28 cellular contexts compared by ENCODE assay signal in the genomic region with DNA sequence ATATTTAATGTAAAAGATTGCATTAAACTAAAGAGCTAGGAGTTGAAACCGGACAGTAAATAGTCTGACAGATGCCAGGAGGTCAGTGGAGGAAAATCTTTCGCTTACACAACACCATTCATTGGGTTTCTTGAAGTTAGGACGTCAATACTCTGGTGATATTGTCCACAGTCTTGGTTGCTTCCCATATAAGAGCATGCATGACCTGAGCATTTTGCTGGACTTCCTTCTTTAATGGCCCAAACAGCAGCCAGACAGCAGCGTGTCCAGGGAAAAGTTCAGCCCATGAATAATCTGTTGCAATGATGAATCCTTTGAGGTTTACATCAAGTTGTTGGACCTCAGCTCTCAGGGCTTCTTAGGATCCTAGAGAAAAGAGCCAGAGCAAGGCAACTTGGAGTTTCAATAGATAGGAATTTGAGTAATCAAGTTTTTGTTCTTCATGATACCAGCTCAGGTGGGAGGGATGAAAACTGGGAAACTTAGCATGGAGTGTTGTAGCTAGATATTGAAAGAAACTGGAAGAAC.
DNase-seq lines count a peak whose midpoint lies in the region; ATAC-seq lines count a peak whose summit lies in the region.
"Had no signal": no experiment of that assay in that cellular context is flagged by ENCODE, and none has a peak within 500 bp of the region (broad histone marks: within the 10 kb centered on the region; RNA-seq: fewer than 3 reads in every experiment).

No MANE protein-coding gene starts in this region.

- no peak overlapping the region for H2BK12ac ChIP-seq in trophoblast cell (ENCODE audit: low read length)

- in situ Hi-C loops in HAP-1 (cut with MboI; ENCODE audit: low sequenced_read_pairs), result no loop called here

- no peaks in the 10 kb centered on the region for H3K4me1 ChIP-seq in right cardiac atrium (ENCODE audit: control insufficient read depth, insufficient read depth, low read length)
- H3K4me1 ChIP-seq in trophoblast cell (ENCODE audit: control insufficient read depth in 1 of 2, insufficient read depth in 2 of 2, low read length in 2 of 2), result no peaks in the 10 kb centered on the region
- H3K4me1 ChIP-seq in HAP-1, result no peaks in the 10 kb centered on the region

- H3K36me3 ChIP-seq in trophoblast cell (ENCODE audit: control insufficient read depth in 1 of 2, insufficient read depth in 2 of 2, low read length in 2 of 2) (no peaks in the 10 kb centered on the region), HAP-1 (replicated peaks) (no peaks in the 10 kb centered on the region)

- POLR2A ChIA-PET in activated CD4-positive, alpha-beta T cell treated with anti-CD3 and anti-CD28 coated beads, Interleukin-2, amount 10 ng/mL, durations not matched to agents 7 days and 5 days (lab: Charles Lee), result no interaction called here
- POLR2A ChIA-PET in activated CD4-positive, alpha-beta memory T cell treated with anti-CD3 and anti-CD28 coated beads for 36 hours (lab: Charles Lee), result interaction anchor here (0.6 kb wide), 1 partner anchor 189 kb away, joined by 4 read pairs; no protein-coding TSS in a partner anchor

- H2AFZ ChIP-seq in trophoblast cell (ENCODE audit: insufficient read depth, low read length, poor library complexity), result no peak overlapping the region
- H2AFZ ChIP-seq: GM23338, PC-9 had no signal

- no peak overlapping the region for H3K27ac Mint-ChIP-seq in activated CD4-positive, alpha-beta T cell treated with anti-CD3 and anti-CD28 coated beads, Interleukin-2, amount 10 ng/mL, durations not matched to agents 7 days and 5 days
- H3K27ac Mint-ChIP-seq in activated CD4-positive, alpha-beta memory T cell treated with anti-CD3 and anti-CD28 coated beads for 36 hours, result no peak overlapping the region
- H3K27ac Mint-ChIP-seq: CD8-positive, alpha-beta memory T cell; GM23338; H9; HFFc6; IgD-negative memory B cell had no signal

- no peak overlapping the region for H3K4me3 Mint-ChIP-seq in activated CD4-positive, alpha-beta T cell treated with anti-CD3 and anti-CD28 coated beads, Interleukin-2, amount 10 ng/mL, durations not matched to agents 7 days and 5 days
- H3K4me3 Mint-ChIP-seq in activated CD4-positive, alpha-beta memory T cell treated with anti-CD3 and anti-CD28 coated beads for 36 hours, result no peak overlapping the region
- H3K4me3 Mint-ChIP-seq: CD8-positive, alpha-beta memory T cell; GM23338; H9; HFFc6; IgD-negative memory B cell had no signal

- H3K4me3 ChIP-seq in right cardiac atrium (ENCODE audit: low read length) (no peak overlapping the region), trophoblast cell (ENCODE audit: low read depth, low read length) (no peak overlapping the region), HAP-1 (no peak overlapping the region)
- H3K4me3 ChIP-seq: GM23338, PC-9, SK-N-MC had no signal

- peaks cover 11% of the 10 kb centered on the region for H3K27me3 Mint-ChIP-seq in activated CD4-positive, alpha-beta T cell treated with anti-CD3 and anti-CD28 coated beads, Interleukin-2, amount 10 ng/mL, durations not matched to agents 7 days and 5 days
- H3K27me3 Mint-ChIP-seq in activated CD4-positive, alpha-beta memory T cell treated with anti-CD3 and anti-CD28 coated beads for 36 hours, result no peaks in the 10 kb centered on the region

- H2BK5ac ChIP-seq in trophoblast cell (ENCODE audit: low read depth, low read length, poor library complexity), result no peak overlapping the region

- no peak overlapping the region for H4K12ac ChIP-seq in trophoblast cell (ENCODE audit: low read depth, low read length)

- intact Hi-C loops in left ventricle myocardium superior (cut with micrococcal nuclease), result no loop called here
- intact Hi-C loops in right cardiac atrium (cut with DNase I), result no loop called here
- intact Hi-C loops in activated CD4-positive, alpha-beta memory T cell treated with anti-CD3 and anti-CD28 coated beads for 36 hours (cut with micrococcal nuclease), result no loop called here

- H4K91ac ChIP-seq in trophoblast cell (ENCODE audit: low read depth, low read length), result no peak overlapping the region

- H4K8ac ChIP-seq in trophoblast cell (ENCODE audit: low read depth, low read length), result no peak overlapping the region

- no peak overlapping the region for H3K27ac ChIP-seq in right cardiac atrium (ENCODE audit: low read length)
- no peak overlapping the region for H3K27ac ChIP-seq in trophoblast cell (ENCODE audit: low read depth, low read length)
- H3K27ac ChIP-seq: C4-2B, KMS-11, PC-9, SK-N-MC had no signal

- no peak overlapping the region for H3K23ac ChIP-seq in trophoblast cell (ENCODE audit: low read length)

- H3K14ac ChIP-seq in trophoblast cell (ENCODE audit: low read length), result no peak overlapping the region

- H3K9me3 ChIP-seq in right cardiac atrium (ENCODE audit: control insufficient read depth, low read length) (peaks cover 1% of the 10 kb centered on the region), trophoblast cell (ENCODE audit: insufficient read depth, low read depth, low read length) (peaks cover 2% of the 10 kb centered on the region), HAP-1 (no peaks in the 10 kb centered on the region)

- H3K4me2 ChIP-seq in trophoblast cell (ENCODE audit: low read length), result no peak overlapping the region
- H3K4me2 ChIP-seq: GM23338, KMS-11, PC-9 had no signal

- no peak overlapping the region for H3K4ac ChIP-seq in trophoblast cell (ENCODE audit: low read depth, low read length)

- DNase-seq in left ventricle myocardium superior (no peak), right cardiac atrium (no peak), left lobe of liver (ENCODE audit: low spot score) (no peak), trophoblast cell (peak; percentile 61 to 75), HAP-1 (ENCODE audit: low spot score in 2 of 2) (no peak)
- DNase-seq in activated CD4-positive, alpha-beta T cell treated with anti-CD3 and anti-CD28 coated beads, Interleukin-2, amount 10 ng/mL, durations not matched to agents 7 days and 5 days, result no peak
- no peak for DNase-seq in activated CD4-positive, alpha-beta memory T cell treated with anti-CD3 and anti-CD28 coated beads for 36 hours
- DNase-seq: AML-193; CD8-positive, alpha-beta memory T cell; DMS 273 treated with DMSO at 0.1 percent for 48 hours; DMS79; GF-D8; H9; HFFc6; MM.1S; NCI-H2029; NCI-H446; NCI-H526; NCI-H82; NK-92 treated with Interleukin-12 subunit alpha and Interleukin-12 subunit beta, amount 100 ng/mL, for 24 hours; PC-9; RPMI8226; SIG-M5 had no signal

- H3K27me3 ChIP-seq in right cardiac atrium (ENCODE audit: control insufficient read depth, insufficient read depth), result no peaks in the 10 kb centered on the region
- no peaks in the 10 kb centered on the region for H3K27me3 ChIP-seq in trophoblast cell (ENCODE audit: insufficient read depth, low read length)
- H3K27me3 ChIP-seq in HAP-1 (ENCODE audit: low read depth), result no peaks in the 10 kb centered on the region

- WGBS in right cardiac atrium, result 72% methylated on average over 4 of the region's 4 CpGs
- no CpG with 5 or more reads among the region's 4 CpGs for WGBS in trophoblast cell (ENCODE audit: extremely low coverage, insufficient coverage, insufficient read length)

- no peaks in the 10 kb centered on the region for H3K79me2 ChIP-seq in trophoblast cell (ENCODE audit: control insufficient read depth, insufficient read depth, low read length, poor library complexity)

- H3K79me1 ChIP-seq in trophoblast cell (ENCODE audit: low read length), result no peaks in the 10 kb centered on the region

- H2BK120ac ChIP-seq in trophoblast cell (ENCODE audit: insufficient read depth, low read length, poor library complexity), result no peak overlapping the region

- peak; percentile 61 for ATAC-seq in left ventricle myocardium superior
- ATAC-seq in right cardiac atrium, result no peak
- ATAC-seq in left lobe of liver, result peak; percentile 21
- ATAC-seq: GM23338 had no signal

- H3K9ac ChIP-seq in trophoblast cell (ENCODE audit: low read length), result no peak overlapping the region
- H3K9ac ChIP-seq: KMS-11 had no signal

- CTCF ChIA-PET in activated CD4-positive, alpha-beta T cell treated with anti-CD3 and anti-CD28 coated beads, Interleukin-2, amount 10 ng/mL, durations not matched to agents 7 days and 5 days (lab: Charles Lee), result no interaction called here
- CTCF ChIA-PET in activated CD4-positive, alpha-beta memory T cell treated with anti-CD3 and anti-CD28 coated beads for 36 hours (lab: Charles Lee), result no interaction called here

- H3K9me3 Mint-ChIP-seq in activated CD4-positive, alpha-beta T cell treated with anti-CD3 and anti-CD28 coated beads, Interleukin-2, amount 10 ng/mL, durations not matched to agents 7 days and 5 days, result peaks cover 2% of the 10 kb centered on the region
- peaks cover 4% of the 10 kb centered on the region for H3K9me3 Mint-ChIP-seq in activated CD4-positive, alpha-beta memory T cell treated with anti-CD3 and anti-CD28 coated beads for 36 hours
- H3K9me3 Mint-ChIP-seq: H9, HFFc6 had no signal

- no peak overlapping the region for H2AK5ac ChIP-seq in trophoblast cell (ENCODE audit: low read length)

- no peaks in the 10 kb centered on the region for H3K36me3 Mint-ChIP-seq in activated CD4-positive, alpha-beta T cell treated with anti-CD3 and anti-CD28 coated beads, Interleukin-2, amount 10 ng/mL, durations not matched to agents 7 days and 5 days (ENCODE audit: low read depth)
- H3K36me3 Mint-ChIP-seq in activated CD4-positive, alpha-beta memory T cell treated with anti-CD3 and anti-CD28 coated beads for 36 hours, result no peaks in the 10 kb centered on the region
- H3K36me3 Mint-ChIP-seq: CD8-positive, alpha-beta memory T cell had no signal

- no peaks in the 10 kb centered on the region for H3K4me1 Mint-ChIP-seq in activated CD4-positive, alpha-beta T cell treated with anti-CD3 and anti-CD28 coated beads, Interleukin-2, amount 10 ng/mL, durations not matched to agents 7 days and 5 days
- H3K4me1 Mint-ChIP-seq in activated CD4-positive, alpha-beta memory T cell treated with anti-CD3 and anti-CD28 coated beads for 36 hours (ENCODE audit: low read depth), result no peaks in the 10 kb centered on the region
- H3K4me1 Mint-ChIP-seq: CD8-positive, alpha-beta memory T cell had no signal

- no peak overlapping the region for H3K18ac ChIP-seq in trophoblast cell (ENCODE audit: low read length)

Comparison
In these comparisons a context has a peak if more than half of its experiments do, and no peak if none do; other contexts are left out.
1. ATAC-seq: peak in left ventricle myocardium superior (single experiment) and left lobe of liver (single experiment); none in right cardiac atrium (0 of 2).
2. DNase-seq: peak in trophoblast cell (2 of 2); none in left ventricle myocardium superior (single experiment), right cardiac atrium (0 of 3), left lobe of liver (single experiment), HAP-1 (0 of 2), activated CD4-positive, alpha-beta T cell treated with anti-CD3 and anti-CD28 coated beads, Interleukin-2, amount 10 ng/mL, durations not matched to agents 7 days and 5 days (single experiment) and activated CD4-positive, alpha-beta memory T cell treated with anti-CD3 and anti-CD28 coated beads for 36 hours (single experiment).